In genomic region chr10:73576178-73576889, GRCh38 we compare ENCODE assay signal across 11 cellular contexts. TPM values are rescaled to one million over a fixed set of nuclear protein-coding genes. Genes with fewer than 3 reads are reported as not detected.
A peak's percentile ranks its signal among the peaks of the same experiment; 100 is the strongest.
DNase-seq lines count a peak whose midpoint lies in the region; ATAC-seq and TF ChIP-seq lines count a peak whose summit lies in the region.
"Had no signal": no experiment of that assay in that cellular context is flagged by ENCODE, and none has a peak within 500 bp of the region (broad histone marks: within the 10 kb centered on the region; RNA-seq: fewer than 3 reads in every experiment).

No MANE protein-coding gene starts in this region.

- TF ChIP-seq CTCF in C4-2B (conservative IDR thresholded peaks at IDR 0.05) (no peak), Panc1 (IDR thresholded peaks at IDR 0.05) (no peak)

- POLR2A ChIA-PET in Panc1 (lab: Charles Lee), result no interaction called here
- POLR2A ChIA-PET in CD4-positive, alpha-beta memory T cell (lab: Charles Lee; ENCODE audit: partially characterized antibody), result no interaction called here

- no peak overlapping the region for H3K27ac Mint-ChIP-seq in CD4-positive, alpha-beta memory T cell
- H3K27ac Mint-ChIP-seq: activated T-cell treated with anti-CD3 and anti-CD28 coated beads, Interleukin-2, amount 50 U/mL, for 72 hours had no signal

- H3K27ac ChIP-seq in C4-2B (peak overlapping the region; percentile 82; the same call in 1 of the 2 replicates), Panc1 (ENCODE audit: low read length) (peak overlapping the region; percentile 2; the same call in 1 of the 2 replicates)
- H3K27ac ChIP-seq in CD4-positive, alpha-beta memory T cell (ENCODE audit: low read depth, low read length), result no peak overlapping the region

- no TSS peak for BruUV-seq in Panc1 (replicated peaks; lab: Mats Ljungman, UMichigan)

- H3K27me3 Mint-ChIP-seq in CD4-positive, alpha-beta memory T cell, result no peaks in the 10 kb centered on the region

- no peaks in the 10 kb centered on the region for H3K27me3 ChIP-seq in Panc1 (ENCODE audit: control insufficient read depth, insufficient read depth, low read length)
- H3K27me3 ChIP-seq in CD4-positive, alpha-beta memory T cell (ENCODE audit: insufficient read depth, low read length), result no peaks in the 10 kb centered on the region

- H3K36me3 Mint-ChIP-seq in CD4-positive, alpha-beta memory T cell, result peaks cover 0 to 4% of the 10 kb centered on the region in 2 donors

- no peak overlapping the region for H3K4me3 Mint-ChIP-seq in CD4-positive, alpha-beta memory T cell
- H3K4me3 Mint-ChIP-seq: activated T-cell treated with anti-CD3 and anti-CD28 coated beads, Interleukin-2, amount 50 U/mL, for 72 hours; neural crest cell had no signal

- intact Hi-C loops in Panc1 (cut with micrococcal nuclease; ENCODE audit: unreplicated experiment), result no loop called here
- intact Hi-C loops in CD4-positive, alpha-beta memory T cell (cut with micrococcal nuclease), result no loop called here

- no peaks in the 10 kb centered on the region for H3K9me3 ChIP-seq in Panc1 (ENCODE audit: control insufficient read depth, insufficient read depth, low read depth, low read length)
- H3K9me3 ChIP-seq in CD4-positive, alpha-beta memory T cell (ENCODE audit: control insufficient read depth in 1 of 2, low read length in 2 of 2), result no peaks in the 10 kb centered on the region

- H3K36me3 ChIP-seq in Panc1 (ENCODE audit: control insufficient read depth, insufficient read depth, low read length), result no peaks in the 10 kb centered on the region
- H3K36me3 ChIP-seq in CD4-positive, alpha-beta memory T cell (ENCODE audit: insufficient read depth, low read length), result no peaks in the 10 kb centered on the region

- DNase-seq in Panc1 (ENCODE audit: low read depth, low spot score), result no peak
- peak; percentile 95 for DNase-seq in fibroblast of peridontal ligament (ENCODE audit: extremely low read depth)
- DNase-seq in pons (ENCODE audit: low spot score), result peak; percentile 62
- DNase-seq in CD4-positive, alpha-beta memory T cell, result no peak
- no peak for DNase-seq in NCI-H1436 treated with DMSO at 0.1 percent for 48 hours (lab: John Stamatoyannopoulos, UW)
- DNase-seq in NCI-H1694 (lab: John Stamatoyannopoulos, UW), result no peak
- DNase-seq: activated T-cell treated with anti-CD3 and anti-CD28 coated beads, Interleukin-2, amount 50 U/mL, for 72 hours; NK-92 treated with Interleukin-12 subunit alpha and Interleukin-12 subunit beta, amount 100 ng/mL, for 24 hours had no signal

- no peaks in the 10 kb centered on the region for H3K4me1 Mint-ChIP-seq in CD4-positive, alpha-beta memory T cell
- H3K4me1 Mint-ChIP-seq: neural crest cell had no signal

- ATAC-seq in Panc1, result no peak
- no peak for ATAC-seq in HG03045 (IDR thresholded peaks at IDR 0.05; ENCODE audit: unreplicated experiment)
- ATAC-seq: activated T-cell treated with anti-CD3 and anti-CD28 coated beads, Interleukin-2, amount 50 U/mL, for 72 hours had no signal

- H3K4me3 ChIP-seq in Panc1 (ENCODE audit: low read depth in 2 of 2, low read length in 2 of 2), result no peak overlapping the region
- no peak overlapping the region for H3K4me3 ChIP-seq in CD4-positive, alpha-beta memory T cell (ENCODE audit: low read length in 2 of 2)

- no peaks in the 10 kb centered on the region for H3K9me3 Mint-ChIP-seq in CD4-positive, alpha-beta memory T cell
- H3K9me3 Mint-ChIP-seq: activated T-cell treated with anti-CD3 and anti-CD28 coated beads, Interleukin-2, amount 50 U/mL, for 72 hours; neural crest cell had no signal

- H3K4me1 ChIP-seq in Panc1 (ENCODE audit: control insufficient read depth, insufficient read depth, low read length), result 0 out of 2 replicates have a peak, but pooled peaks cover 2% of the 10 kb centered on the region
- H3K4me1 ChIP-seq in CD4-positive, alpha-beta memory T cell (ENCODE audit: insufficient read depth, low read length), result no peaks in the 10 kb centered on the region

- CTCF ChIA-PET in Panc1 (lab: Charles Lee), result interaction anchor here (0.6 kb wide), 1 partner anchor 19 kb away, joined by 8 read pairs; no protein-coding TSS in a partner anchor
- CTCF ChIA-PET in CD4-positive, alpha-beta memory T cell (lab: Charles Lee; ENCODE audit: partially characterized antibody), result no interaction called here

- in situ Hi-C loops in Panc1 (cut with HindIII; ENCODE audit: low pct_unique_long_range_greater_than_20kb, low sequenced_read_pairs), result no loop called here

RNA-seq across cellular contexts. Expression of gene USP54, which starts 14.8 kb away (rescaled TPM):
- 32.8 TPM for total RNA-seq in Panc1 (2021; ENCODE audit: unreplicated experiment)
- 15.0 TPM for polyA plus RNA-seq in Panc1 (2012; ENCODE audit: insufficient read length)
- total RNA-seq in CD4-positive, alpha-beta memory T cell, result 1 to 10 TPM; 7.4 to 7.6 TPM
- 1 to 10 TPM in 1 of 2 donors, under 1 TPM in 1; 0.04 to 1.4 TPM for polyA plus RNA-seq in CD4-positive, alpha-beta memory T cell

Comparison
In these comparisons a context has a peak if more than half of its experiments do, and no peak if none do; other contexts are left out.
1. DNase-seq: peak in fibroblast of peridontal ligament (single experiment) and pons (single experiment); none in Panc1 (single experiment), CD4-positive, alpha-beta memory T cell (0 of 5), NCI-H1436 treated with DMSO at 0.1 percent for 48 hours (single experiment) and NCI-H1694 (single experiment).